ENCODE assay signal across 1 cellular context in genomic region chr20:1118336-1119127, GRCh38.
TF ChIP-seq lines count a peak whose summit lies in the region.

PSMF1 (plus strand) TSS chr20:1118602; CDS start chr20:1118774, 172 bp downstream.

TF ChIP-seq in HepG2, 621 proteins besides CTCF, POLR2A, EP300 and RAD21 (continued from another document and continues in another):
- TF ChIP-seq ZNF580 (CRISPR knock-in tag; IDR thresholded peaks at IDR 0.05; ENCODE audit: borderline replicate concordance, low read depth) = peak; percentile 98
- peak; percentile 89 for TF ChIP-seq MXD1 (CRISPR knock-in tag; IDR thresholded peaks at IDR 0.05)
- TF ChIP-seq IKZF5 (CRISPR knock-in tag; IDR thresholded peaks at IDR 0.05) = peak; percentile 99
- peak; percentile 99 for TF ChIP-seq ELF4 (CRISPR knock-in tag; IDR thresholded peaks at IDR 0.05; ENCODE audit: borderline replicate concordance)
- TF ChIP-seq ETV6 (CRISPR knock-in tag; conservative IDR thresholded peaks at IDR 0.05) = peak; percentile 98
- TF ChIP-seq ZNF792 (CRISPR knock-in tag; IDR thresholded peaks at IDR 0.05) = peak; percentile 99
- TF ChIP-seq TEAD2 (CRISPR knock-in tag; IDR thresholded peaks at IDR 0.05) = peak; percentile 76; the same call in 1 of the 2 replicates
- TF ChIP-seq ZNF383 (CRISPR knock-in tag; IDR thresholded peaks at IDR 0.05; ENCODE audit: borderline replicate concordance) = peak; percentile 98; the same call in 1 of the 2 replicates
- peak; percentile 82; the same call in 1 of the 2 replicates for TF ChIP-seq BCL6 (CRISPR knock-in tag; IDR thresholded peaks at IDR 0.05)
- TF ChIP-seq ZNF232 (CRISPR knock-in tag; IDR thresholded peaks at IDR 0.05; ENCODE audit: borderline replicate concordance) = peak; percentile 95
- peak; percentile 99 for TF ChIP-seq NR2C2 (CRISPR knock-in tag; IDR thresholded peaks at IDR 0.05; ENCODE audit: borderline replicate concordance)
- 0 out of 2 replicates have a peak, but pooled peaks have one; percentile 67 for TF ChIP-seq ZNF17 (CRISPR knock-in tag; IDR thresholded peaks at IDR 0.05)
- TF ChIP-seq MED13 (CRISPR knock-in tag; IDR thresholded peaks at IDR 0.05) = peak; percentile 94
- TF ChIP-seq GLMP (CRISPR knock-in tag; IDR thresholded peaks at IDR 0.05; ENCODE audit: borderline replicate concordance) = no peak
- peak; percentile 98 for TF ChIP-seq MEIS2 (CRISPR knock-in tag; IDR thresholded peaks at IDR 0.05)
- TF ChIP-seq SNRNP70 (IDR thresholded peaks at IDR 0.05; ENCODE audit: low read depth, low read length) = no peak
- peak; percentile 100 for TF ChIP-seq TARDBP (CRISPR knock-in tag; IDR thresholded peaks at IDR 0.05)
- TF ChIP-seq ZNF768 (CRISPR knock-in tag; IDR thresholded peaks at IDR 0.05) = peak; percentile 94
- peak; percentile 99 for TF ChIP-seq CBX1 (IDR thresholded peaks at IDR 0.05; ENCODE audit: low read depth)
- TF ChIP-seq ZBTB3 (CRISPR knock-in tag; IDR thresholded peaks at IDR 0.05; ENCODE audit: borderline replicate concordance, low read depth) = peak; percentile 87; the same call in 1 of the 2 replicates
- peak; percentile 91 for TF ChIP-seq HCFC1 (IDR thresholded peaks at IDR 0.05; ENCODE audit: low read depth, low read length)
- no peak for TF ChIP-seq ZNF737 (CRISPR knock-in tag; IDR thresholded peaks at IDR 0.05; ENCODE audit: borderline replicate concordance)
- TF ChIP-seq ZNF274 (CRISPR knock-in tag; IDR thresholded peaks at IDR 0.05) = peak; percentile 90
- TF ChIP-seq THAP11 (CRISPR knock-in tag; IDR thresholded peaks at IDR 0.05) = peak; percentile 98
- TF ChIP-seq ZNF230 (CRISPR knock-in tag; IDR thresholded peaks at IDR 0.05) = peak; percentile 89
- TF ChIP-seq KDM5A (IDR thresholded peaks at IDR 0.05; ENCODE audit: borderline replicate concordance, low read length) = peak; percentile 99
- TF ChIP-seq NFKB2 (CRISPR knock-in tag; IDR thresholded peaks at IDR 0.05; ENCODE audit: borderline replicate concordance) = peak; percentile 99
- TF ChIP-seq MTF1 (CRISPR knock-in tag; IDR thresholded peaks at IDR 0.05) = no peak; the same call in none of the 2 replicates
- peak; percentile 99 for TF ChIP-seq HDAC2 (CRISPR knock-in tag; IDR thresholded peaks at IDR 0.05)
- peak; percentile 99 for TF ChIP-seq ZSCAN5A (CRISPR knock-in tag; IDR thresholded peaks at IDR 0.05; ENCODE audit: borderline replicate concordance)
- peak; percentile 70; the same call in 1 of the 2 replicates for TF ChIP-seq HNF4A (CRISPR knock-in tag; IDR thresholded peaks at IDR 0.05)
- peak; percentile 90 for TF ChIP-seq ZNF576 (CRISPR knock-in tag; IDR thresholded peaks at IDR 0.05)
- TF ChIP-seq ZNF713 (CRISPR knock-in tag; IDR thresholded peaks at IDR 0.05) = no peak; the same call in 1 of the 2 replicates
- peak; percentile 94 for TF ChIP-seq ZBTB26 (CRISPR knock-in tag; IDR thresholded peaks at IDR 0.05; ENCODE audit: borderline replicate concordance)
- TF ChIP-seq HMG20A (CRISPR knock-in tag; IDR thresholded peaks at IDR 0.05; ENCODE audit: borderline replicate concordance) = peak; percentile 68; the same call in 1 of the 2 replicates
- peak; percentile 97 for TF ChIP-seq ZNF703 (CRISPR knock-in tag; IDR thresholded peaks at IDR 0.05; ENCODE audit: borderline replicate concordance)
- no peak; the same call in 1 of the 2 replicates for TF ChIP-seq ZNF598 (CRISPR knock-in tag; IDR thresholded peaks at IDR 0.05; ENCODE audit: borderline replicate concordance)
- peak; percentile 86 for TF ChIP-seq JUND (CRISPR knock-in tag; IDR thresholded peaks at IDR 0.05)
- 0 out of 2 replicates have a peak, but pooled peaks have one; percentile 59 for TF ChIP-seq GLI4 (CRISPR knock-in tag; IDR thresholded peaks at IDR 0.05; ENCODE audit: borderline replicate concordance)
- TF ChIP-seq NFKBIZ (CRISPR knock-in tag; IDR thresholded peaks at IDR 0.05) = peak; percentile 97
- TF ChIP-seq ZHX1 (CRISPR knock-in tag; IDR thresholded peaks at IDR 0.05; ENCODE audit: low read depth) = peak; percentile 98
- TF ChIP-seq SIN3B (IDR thresholded peaks at IDR 0.05; ENCODE audit: low read length) = peak; percentile 94
- no peak for TF ChIP-seq CSRNP2 (CRISPR knock-in tag; conservative IDR thresholded peaks at IDR 0.05; ENCODE audit: low read depth)
- peak; percentile 95 for TF ChIP-seq MED8 (CRISPR knock-in tag; IDR thresholded peaks at IDR 0.05; ENCODE audit: insufficient replicate concordance)
- peak; percentile 96 for TF ChIP-seq ZNF883 (CRISPR knock-in tag; IDR thresholded peaks at IDR 0.05; ENCODE audit: not compliant biosample characterization)
- peak; percentile 82; the same call in 1 of the 2 replicates for TF ChIP-seq NR0B2 (CRISPR knock-in tag; IDR thresholded peaks at IDR 0.05)
- TF ChIP-seq ZSCAN21 (CRISPR knock-in tag; IDR thresholded peaks at IDR 0.05; ENCODE audit: borderline replicate concordance) = peak; percentile 96
- TF ChIP-seq ZBTB7B (CRISPR knock-in tag; IDR thresholded peaks at IDR 0.05) = peak; percentile 99
- TF ChIP-seq FUBP1 (CRISPR knock-in tag; IDR thresholded peaks at IDR 0.05; ENCODE audit: borderline replicate concordance) = no peak; the same call in 1 of the 2 replicates
- TF ChIP-seq HOXA5 (CRISPR knock-in tag; IDR thresholded peaks at IDR 0.05) = peak; percentile 98
- peak; percentile 99 for TF ChIP-seq ZNF331 (CRISPR knock-in tag; IDR thresholded peaks at IDR 0.05)
- peak; percentile 83 for TF ChIP-seq MLX (CRISPR knock-in tag; IDR thresholded peaks at IDR 0.05)
- TF ChIP-seq ZNF552 (CRISPR knock-in tag; IDR thresholded peaks at IDR 0.05; ENCODE audit: borderline replicate concordance) = peak; percentile 80; the same call in 1 of the 2 replicates
- TF ChIP-seq BHLHE40 (IDR thresholded peaks at IDR 0.05; ENCODE audit: low read length) = peak; percentile 77
- peak; percentile 98 for TF ChIP-seq HBP1 (CRISPR knock-in tag; IDR thresholded peaks at IDR 0.05; ENCODE audit: low read depth)
